Comparison of ENCODE assay signal across 13 cellular contexts in genomic region chr10:62133618-62134017, GRCh38.
DNase-seq lines count a peak whose midpoint lies in the region; ATAC-seq lines count a peak whose summit lies in the region.
"Had no signal": no experiment of that assay in that cellular context is flagged by ENCODE, and none has a peak within 500 bp of the region (broad histone marks: within the 10 kb centered on the region; RNA-seq: fewer than 3 reads in every experiment).

No MANE protein-coding gene starts in this region.

- no peak for DNase-seq in AG20443 (ENCODE audit: low spot score)
- no peak for DNase-seq in NCI-H69 (lab: John Stamatoyannopoulos, UW)
- no peak for DNase-seq in posterior cingulate gyrus
- DNase-seq in hypothalamus (lab: John Stamatoyannopoulos, UW): no peak
- DNase-seq: activated CD4-positive, alpha-beta T cell treated with anti-CD3 and anti-CD28 coated beads, Interleukin-2, amount 50 U/mL, for 48 hours; activated naive CD8-positive, alpha-beta T cell treated with anti-CD3 and anti-CD28 coated beads, Interleukin-2, amount 10 ng/mL, durations not matched to agents 7 days and 5 days; cortex of kidney; gastrocnemius medialis; stimulated activated CD4-positive, alpha-beta T cell treated with anti-CD3 and anti-CD28 coated beads, Interleukin-12 subunit alpha, Interleukin-12 subunit beta, amount 100 ng/mL, for 4 hours had no signal

- ATAC-seq in GM18499 (IDR thresholded peaks at IDR 0.05; ENCODE audit: insufficient read depth, unreplicated experiment) (peak; percentile 92), GM19397 (IDR thresholded peaks at IDR 0.05; ENCODE audit: unreplicated experiment) (peak; percentile 92), HG02798 (IDR thresholded peaks at IDR 0.05; ENCODE audit: poor library complexity, unreplicated experiment) (peak; percentile 97), HG03469 (IDR thresholded peaks at IDR 0.05; ENCODE audit: unreplicated experiment) (peak; percentile 92)
- ATAC-seq: gastrocnemius medialis had no signal

- intact Hi-C loops in posterior cingulate gyrus (cut with DNase I): no loop called here
